Comparison of ENCODE assay signal across 1 cellular context in the genomic region with DNA sequence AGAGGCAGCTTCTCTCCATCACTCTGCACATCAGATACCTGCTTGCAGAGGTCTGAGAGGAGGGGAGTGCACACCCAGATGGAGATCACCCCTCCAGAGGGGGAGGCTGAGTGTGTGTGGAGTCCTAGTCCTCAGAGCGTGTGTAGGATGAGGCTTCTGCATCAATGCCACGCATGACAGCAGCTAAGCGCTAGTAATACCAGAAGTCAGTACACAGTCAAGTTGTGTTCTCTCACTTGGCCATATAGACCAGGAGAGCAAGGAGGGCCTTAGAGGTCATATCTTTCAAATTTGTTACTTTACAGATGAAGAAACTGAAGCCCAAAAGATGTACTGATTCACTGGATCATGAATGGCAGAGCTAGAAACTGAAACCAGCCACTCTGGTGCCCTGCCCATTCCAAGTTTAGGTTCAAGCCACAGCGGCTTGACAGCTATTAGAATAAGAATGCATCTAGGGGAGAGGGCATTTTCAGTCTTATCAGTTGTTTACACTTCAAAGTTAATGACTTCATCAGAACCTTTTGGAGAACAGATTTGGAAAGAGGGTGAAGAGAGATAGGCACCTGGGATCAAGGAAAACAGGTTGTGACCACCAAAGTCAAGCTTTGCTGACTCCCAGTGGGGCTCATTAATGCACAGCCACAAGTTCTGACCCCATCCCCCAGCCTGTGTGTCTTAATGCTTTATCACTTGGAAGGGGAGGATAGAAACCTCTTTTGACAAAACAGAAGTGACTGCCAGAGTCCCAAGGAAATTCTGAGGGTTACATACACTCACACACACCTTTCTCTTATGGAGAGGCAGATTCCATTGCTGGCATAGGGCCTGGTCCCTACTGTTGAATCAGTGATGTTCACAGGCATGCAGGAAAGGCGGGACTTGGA.
TF ChIP-seq lines count a peak whose summit lies in the region.

No MANE protein-coding gene starts in this region.

TF ChIP-seq in K562, 482 proteins besides CTCF, POLR2A, EP300 and RAD21 (continued from another document):
- no peak for TF ChIP-seq UBTF (IDR thresholded peaks at IDR 0.05; ENCODE audit: borderline replicate concordance in 1 of 2, low read depth in 2 of 2, low read length in 2 of 2)
- TF ChIP-seq VEZF1 (CRISPR knock-in tag; IDR thresholded peaks at IDR 0.05), result no peak
- TF ChIP-seq MIER1 (IDR thresholded peaks at IDR 0.05; ENCODE audit: low read depth), result no peak
